Comparison of ENCODE assay signal across 2 cellular contexts in the genomic region with DNA sequence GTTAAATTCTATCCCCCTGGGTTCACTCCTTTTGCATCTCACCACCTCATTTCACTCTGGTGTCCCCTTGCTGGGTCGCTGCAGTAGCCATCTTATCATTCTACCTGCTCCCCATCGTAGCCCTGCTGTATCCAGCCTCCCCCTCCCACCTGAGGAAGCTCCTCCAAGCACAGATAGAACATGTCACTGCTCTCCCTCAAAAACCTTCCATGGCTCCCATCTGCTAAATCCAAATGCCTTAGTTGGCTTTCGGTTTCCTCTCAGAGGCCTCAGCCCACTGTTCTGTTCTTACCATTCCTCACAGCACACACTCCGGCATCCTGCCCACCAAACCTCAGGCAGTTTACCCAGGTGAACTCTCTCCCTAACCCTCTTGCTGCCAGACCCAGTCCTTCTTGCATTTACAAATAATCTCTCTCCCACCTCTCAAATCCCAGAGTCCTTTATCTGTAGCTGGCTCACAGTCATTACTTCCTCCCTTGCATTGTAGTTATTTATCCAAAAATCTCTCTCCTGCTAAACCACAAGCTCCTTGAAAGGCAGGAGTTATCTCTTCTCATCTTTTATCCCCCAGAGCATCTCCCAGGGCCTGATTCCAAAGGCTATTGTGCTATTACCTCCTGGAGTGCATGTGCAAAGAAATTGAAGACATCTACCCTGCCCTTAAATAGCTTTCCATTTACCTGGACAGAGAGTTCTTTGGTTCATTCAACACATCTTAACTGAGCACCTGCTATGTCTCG.
TF ChIP-seq lines count a peak whose summit lies in the region.

No MANE protein-coding gene starts in this region.

TF ChIP-seq in SK-N-SH, 30 proteins besides CTCF, POLR2A, EP300 and RAD21:
- TF ChIP-seq TCF12 (IDR thresholded peaks at IDR 0.05) (peak; percentile 53), NFIC (IDR thresholded peaks at IDR 0.05; ENCODE audit: borderline replicate concordance) (peak; percentile 34; the same call in 1 of the 2 replicates), JUND (IDR thresholded peaks at IDR 0.05) (peak; percentile 37; the same call in 1 of the 2 replicates)
- TF ChIP-seq, protein P1, sequence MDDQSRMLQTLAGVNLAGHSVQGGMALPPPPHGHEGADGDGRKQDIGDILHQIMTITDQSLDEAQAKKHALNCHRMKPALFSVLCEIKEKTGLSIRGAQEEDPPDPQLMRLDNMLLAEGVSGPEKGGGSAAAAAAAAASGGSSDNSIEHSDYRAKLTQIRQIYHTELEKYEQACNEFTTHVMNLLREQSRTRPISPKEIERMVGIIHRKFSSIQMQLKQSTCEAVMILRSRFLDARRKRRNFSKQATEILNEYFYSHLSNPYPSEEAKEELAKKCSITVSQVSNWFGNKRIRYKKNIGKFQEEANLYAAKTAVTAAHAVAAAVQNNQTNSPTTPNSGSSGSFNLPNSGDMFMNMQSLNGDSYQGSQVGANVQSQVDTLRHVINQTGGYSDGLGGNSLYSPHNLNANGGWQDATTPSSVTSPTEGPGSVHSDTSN (IDR thresholded peaks at IDR 0.05): 0 out of 2 replicates have a peak, but pooled peaks have one; percentile 6

TF ChIP-seq in K562, 482 proteins besides CTCF, POLR2A, EP300 and RAD21:
- peak; percentile 30 for TF ChIP-seq RBM25 (IDR thresholded peaks at IDR 0.05; ENCODE audit: low read depth, low read length, severe bottlenecking)
